Comparison of ENCODE assay signal across 15 cellular contexts in the genomic region with DNA sequence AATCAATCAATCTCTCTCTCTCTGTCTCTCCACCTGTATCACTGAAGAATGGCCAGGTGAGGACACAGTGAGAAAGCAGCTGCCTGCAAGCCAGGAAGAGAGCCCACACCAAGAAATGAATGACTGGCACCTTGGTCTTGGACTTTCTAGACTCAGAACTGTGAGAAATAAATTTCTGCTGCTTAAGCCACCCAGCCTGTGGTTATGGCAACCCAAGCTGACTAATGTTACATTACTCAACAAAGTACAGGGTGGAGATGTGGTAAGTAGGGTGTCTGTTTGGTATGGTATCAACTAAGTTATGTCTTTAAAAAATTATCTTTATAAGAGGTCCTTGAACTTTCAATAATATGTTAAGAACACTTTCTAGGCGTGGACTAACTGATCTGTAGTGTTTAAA.
A peak's percentile ranks its signal among the peaks of the same experiment; 100 is the strongest.
DNase-seq lines count a peak whose midpoint lies in the region; ATAC-seq and TF ChIP-seq lines count a peak whose summit lies in the region.
"Had no signal": no experiment of that assay in that cellular context is flagged by ENCODE, and none has a peak within 500 bp of the region (broad histone marks: within the 10 kb centered on the region; RNA-seq: fewer than 3 reads in every experiment).

No MANE protein-coding gene starts in this region.

- ATAC-seq in HG02678 (IDR thresholded peaks at IDR 0.05; ENCODE audit: unreplicated experiment), result no peak
- no peak for ATAC-seq in GM21737 (IDR thresholded peaks at IDR 0.05; ENCODE audit: unreplicated experiment)
- ATAC-seq: HCT116, Panc1 had no signal

- peaks cover 51% of the 10 kb centered on the region for H3K4me1 ChIP-seq in skeletal muscle satellite cell (ENCODE audit: control insufficient read depth, insufficient read depth, low read length)
- H3K4me1 ChIP-seq: BE2C had no signal

- DNase-seq in GM04503 (ENCODE audit: low read depth) (peak; percentile 6), RPMI7951 (ENCODE audit: low read depth) (peak; percentile 54), fibroblast of mammary gland (ENCODE audit: low read depth) (peak; percentile 55)
- DNase-seq in activated CD4-positive, CD25-positive, alpha-beta regulatory T cell (lab: John Stamatoyannopoulos, UW), result no peak
- DNase-seq: BE2C, cerebellar nuclear complex, endodermal cell, NCI-H2081, NCI-H69, retina had no signal

- no peak for TF ChIP-seq CTCF in fibroblast of mammary gland (conservative IDR thresholded peaks at IDR 0.05; ENCODE audit: control insufficient read depth, insufficient read depth, low read depth, low read length)

- H3K27me3 ChIP-seq in skeletal muscle satellite cell (ENCODE audit: control insufficient read depth, insufficient read depth, low read length), result peaks cover 5% of the 10 kb centered on the region
- H3K27me3 ChIP-seq: BE2C had no signal

- no peak overlapping the region for H3K4me3 ChIP-seq in fibroblast of mammary gland (ENCODE audit: control insufficient read depth, low read depth, low read length)
- H3K4me3 ChIP-seq in skeletal muscle satellite cell (ENCODE audit: low read length), result peak overlapping the region; percentile 38

- peak overlapping the region; percentile 70 for H3K4me2 ChIP-seq in skeletal muscle satellite cell (ENCODE audit: low read length)

- H3K36me3 ChIP-seq in skeletal muscle satellite cell (ENCODE audit: insufficient read depth, low read length), result no peaks in the 10 kb centered on the region
- H3K36me3 ChIP-seq: BE2C had no signal

- peak overlapping the region; percentile 3 for H3K9ac ChIP-seq in skeletal muscle satellite cell (ENCODE audit: low read depth, low read length)

- no peaks in the 10 kb centered on the region for H3K9me3 ChIP-seq in skeletal muscle satellite cell (replicated peaks; ENCODE audit: low read length)
- H3K9me3 ChIP-seq: BE2C had no signal

Comparison
In these comparisons a context has a peak if more than half of its experiments do, and no peak if none do; other contexts are left out.
1. DNase-seq: peak in GM04503 (single experiment), RPMI7951 (single experiment) and fibroblast of mammary gland (single experiment); none in activated CD4-positive, CD25-positive, alpha-beta regulatory T cell (0 of 4).